In genomic region chr13:106867249-106867648, GRCh38 we compare ENCODE assay signal across 12 cellular contexts.
A peak's percentile ranks its signal among the peaks of the same experiment; 100 is the strongest.
DNase-seq lines count a peak whose midpoint lies in the region; ATAC-seq and TF ChIP-seq lines count a peak whose summit lies in the region.
"Had no signal": no experiment of that assay in that cellular context is flagged by ENCODE, and none has a peak within 500 bp of the region (broad histone marks: within the 10 kb centered on the region; RNA-seq: fewer than 3 reads in every experiment).

No MANE protein-coding gene starts in this region.

- no peaks in the 10 kb centered on the region for H3K4me1 ChIP-seq in IMR-90 (ENCODE audit: control insufficient read depth, insufficient read depth, low read length)
- H3K4me1 ChIP-seq in testis, result no peaks in the 10 kb centered on the region
- peaks cover under 1% of the 10 kb centered on the region; the same call in 1 of the 2 replicates for H3K4me1 ChIP-seq in Caco-2

- no peak overlapping the region for H2BK20ac ChIP-seq in IMR-90 (ENCODE audit: low read depth, low read length)

- H3K36me3 Mint-ChIP-seq in Caco-2 (ENCODE audit: insufficient read depth, unreplicated experiment), result no peaks in the 10 kb centered on the region
- H3K36me3 Mint-ChIP-seq: naive thymus-derived CD8-positive, alpha-beta T cell had no signal

- H3K27me3 ChIP-seq in IMR-90 (ENCODE audit: control insufficient read depth, insufficient read depth, low read length) (no peaks in the 10 kb centered on the region; the same call in none of the 2 replicates), testis (no peaks in the 10 kb centered on the region), Caco-2 (replicated peaks; ENCODE audit: control insufficient read depth, insufficient read depth, low read length) (no peaks in the 10 kb centered on the region), WERI-Rb-1 (ENCODE audit: insufficient read depth, low read depth, severe bottlenecking) (peaks cover 3% of the 10 kb centered on the region)
- H3K27me3 ChIP-seq: cardiac muscle cell had no signal

- H3K4ac ChIP-seq in IMR-90 (ENCODE audit: low read depth, low read length), result no peak overlapping the region

- H3K9ac ChIP-seq in IMR-90 (ENCODE audit: low read depth, low read length), result no peak overlapping the region

- no peaks in the 10 kb centered on the region for H3K27me3 Mint-ChIP-seq in Caco-2 (ENCODE audit: insufficient read depth, unreplicated experiment)

- H3K36me3 ChIP-seq in IMR-90 (ENCODE audit: control insufficient read depth, insufficient read depth, low read length) (no peaks in the 10 kb centered on the region), testis (ENCODE audit: low read depth, missing control alignments) (no peaks in the 10 kb centered on the region), Caco-2 (ENCODE audit: control insufficient read depth, insufficient read depth, low read length) (no peaks in the 10 kb centered on the region), WERI-Rb-1 (no peaks in the 10 kb centered on the region)
- H3K36me3 ChIP-seq: cardiac muscle cell, HAP-1 had no signal

- no peak overlapping the region for H3K23ac ChIP-seq in IMR-90 (ENCODE audit: low read depth, low read length)

- in situ Hi-C loops in IMR-90 (cut with MboI; ENCODE audit: low sequenced_read_pairs), result no loop called here

- H3K27ac ChIP-seq in IMR-90 (ENCODE audit: insufficient read depth, low read length) (no peak overlapping the region), testis (no peak overlapping the region), WERI-Rb-1 (no peak overlapping the region)
- H3K27ac ChIP-seq: cardiac muscle cell had no signal

- BruUV-seq in IMR-90 (replicated peaks; lab: Mats Ljungman, UMichigan) (no TSS peak), Caco-2 (replicated peaks; lab: Mats Ljungman, UMichigan) (no TSS peak)

- H4K20me1 ChIP-seq in IMR-90 (ENCODE audit: insufficient read depth, low read length), result no peaks in the 10 kb centered on the region

- DNase-seq in IMR-90 (no peak), dermis blood vessel endothelial cell (peak; percentile 3), midbrain (lab: John Stamatoyannopoulos, UW) (peak; percentile 3), testis (peak; percentile 25), Caco-2 (no peak), WERI-Rb-1 (no peak)
- DNase-seq: head of caudate nucleus; naive thymus-derived CD8-positive, alpha-beta T cell; NCI-H524 had no signal

- CTCF ChIA-PET in IMR-90 (lab: Yijun Ruan, JAX), result no interaction called here
- CTCF ChIA-PET in Caco-2 (lab: Charles Lee), result no interaction called here

- H3K9me3 ChIP-seq in IMR-90 (ENCODE audit: control insufficient read depth, insufficient read depth, low read length) (no peaks in the 10 kb centered on the region), testis (no peaks in the 10 kb centered on the region), Caco-2 (no peaks in the 10 kb centered on the region), WERI-Rb-1 (ENCODE audit: severe bottlenecking) (no peaks in the 10 kb centered on the region)
- H3K9me3 ChIP-seq: HAP-1 had no signal

- H2BK120ac ChIP-seq in IMR-90 (ENCODE audit: low read depth, low read length), result no peak overlapping the region

- 27% methylated on average over 4 of the region's 13 CpGs; no CpG with 5 or more reads in 1 of the 2 experiments for WGBS in IMR-90 (ENCODE audit: extremely low coverage in 2 of 2, insufficient read length in 1 of 2), 2 experiments
- WGBS in testis, 2 donors, result 3 to 7% methylated on average over 13 of the region's 13 CpGs

- no peak for TF ChIP-seq RAD21 in IMR-90 (IDR thresholded peaks at IDR 0.05; ENCODE audit: low read length)

- no peaks in the 10 kb centered on the region for H3K9me3 Mint-ChIP-seq in Caco-2 (ENCODE audit: unreplicated experiment)

- no peak overlapping the region for H2AK9ac ChIP-seq in IMR-90 (replicated peaks; ENCODE audit: low read depth, low read length, poor library complexity)

- no peak overlapping the region for H3K18ac ChIP-seq in IMR-90 (ENCODE audit: low read depth, low read length)

- H3K4me3 ChIP-seq in IMR-90 (ENCODE audit: insufficient read depth, low read depth, low read length) (peak overlapping the region; percentile 46; the same call in 1 of the 2 replicates), testis (no peak overlapping the region), Caco-2 (ENCODE audit: low read depth, low read length) (no peak overlapping the region), WERI-Rb-1 (ENCODE audit: low read depth, low read length) (no peak overlapping the region)
- H3K4me3 ChIP-seq: cardiac muscle cell, HAP-1 had no signal

- H3K4me2 ChIP-seq in IMR-90 (ENCODE audit: low read depth, low read length), result peak overlapping the region; percentile 76

- no peak overlapping the region for H3K56ac ChIP-seq in IMR-90 (ENCODE audit: extremely low read depth, insufficient read depth, low read length)

- ATAC-seq in IMR-90 (ENCODE audit: low read depth) (no peak), GM18520 (IDR thresholded peaks at IDR 0.05; ENCODE audit: unreplicated experiment) (no peak)
- ATAC-seq: naive thymus-derived CD8-positive, alpha-beta T cell had no signal

- TF ChIP-seq CTCF in IMR-90 (conservative IDR thresholded peaks at IDR 0.05; ENCODE audit: low read depth, low read length) (no peak), testis (IDR thresholded peaks at IDR 0.05) (no peak), Caco-2 (IDR thresholded peaks at IDR 0.05; ENCODE audit: insufficient read depth in 1 of 2, low read depth in 1 of 2, low read length in 1 of 2, severe bottlenecking in 1 of 2, unreplicated experiment in 1 of 2) (no peak), WERI-Rb-1 (IDR thresholded peaks at IDR 0.05; ENCODE audit: low read depth, low read length) (no peak)

- dilution Hi-C loops in IMR-90 (cut with HindIII; ENCODE audit: low sequenced_read_pairs, unreplicated experiment), result no loop called here

- no peak overlapping the region for H2BK15ac ChIP-seq in IMR-90 (ENCODE audit: low read depth, low read length)

- no peak overlapping the region for H4K91ac ChIP-seq in IMR-90 (ENCODE audit: insufficient read depth, low read depth, low read length)

- intact Hi-C loops in IMR-90 (cut with micrococcal nuclease) (no loop called here), testis (cut with DNase I; ENCODE audit: low total_unique reads) (no loop called here), Caco-2 (cut with micrococcal nuclease; ENCODE audit: unreplicated experiment) (no loop called here)

- H4K5ac ChIP-seq in IMR-90 (ENCODE audit: low read depth, low read length), result no peak overlapping the region

- POLR2A ChIA-PET in IMR-90 (lab: Charles Lee; ENCODE audit: unreplicated experiment) (no interaction called here), Caco-2 (lab: Charles Lee) (no interaction called here)

- peaks cover 7% of the 10 kb centered on the region for H3K4me1 Mint-ChIP-seq in Caco-2 (ENCODE audit: low read depth, unreplicated experiment)

- no peak overlapping the region for H2AK5ac ChIP-seq in IMR-90 (ENCODE audit: low read depth, low read length)

- H3K79me1 ChIP-seq in IMR-90 (ENCODE audit: low read depth in 1 of 2, low read length in 2 of 2), result no peaks in the 10 kb centered on the region

- no peaks in the 10 kb centered on the region for H3K9me1 ChIP-seq in IMR-90 (ENCODE audit: insufficient read depth, low read length)

- TF ChIP-seq POLR2A in IMR-90 (IDR thresholded peaks at IDR 0.05; ENCODE audit: low read depth, low read length) (no peak), testis (IDR thresholded peaks at IDR 0.05) (no peak)

- no peak overlapping the region for H4K8ac ChIP-seq in IMR-90 (ENCODE audit: low read depth in 2 of 2, low read length in 2 of 2)

- H3K4me3 Mint-ChIP-seq in Caco-2 (ENCODE audit: unreplicated experiment), result no peak overlapping the region
- H3K4me3 Mint-ChIP-seq: naive thymus-derived CD8-positive, alpha-beta T cell had no signal

- H2AFZ ChIP-seq in IMR-90 (replicated peaks; ENCODE audit: low read length, poor library complexity), result peak overlapping the region; percentile 61

- H2BK5ac ChIP-seq in IMR-90 (ENCODE audit: low read depth, low read length, poor library complexity, severe bottlenecking), result no peak overlapping the region

- H3K27ac Mint-ChIP-seq in Caco-2 (ENCODE audit: unreplicated experiment), result no peak overlapping the region
- H3K27ac Mint-ChIP-seq: naive thymus-derived CD8-positive, alpha-beta T cell had no signal

- no peak overlapping the region for H3K14ac ChIP-seq in IMR-90 (replicated peaks; ENCODE audit: low read depth, low read length)

TF ChIP-seq in IMR-90, 13 proteins besides CTCF, POLR2A, EP300 and RAD21:
- TF ChIP-seq BHLHE40 (IDR thresholded peaks at IDR 0.05; ENCODE audit: low read depth, low read length) (no peak), NFE2L2 (IDR thresholded peaks at IDR 0.05; ENCODE audit: low read depth, low read length) (no peak), SMC3 (IDR thresholded peaks at IDR 0.05; ENCODE audit: low read depth, low read length) (no peak), MAZ (IDR thresholded peaks at IDR 0.05; ENCODE audit: borderline replicate concordance, low read depth, low read length) (no peak), MXI1 (IDR thresholded peaks at IDR 0.05; ENCODE audit: borderline replicate concordance, low read depth, low read length) (no peak), CEBPB (IDR thresholded peaks at IDR 0.05; ENCODE audit: low read depth, low read length) (no peak), CHD1 (IDR thresholded peaks at IDR 0.05; ENCODE audit: low read depth, low read length) (no peak), RCOR1 (IDR thresholded peaks at IDR 0.05; ENCODE audit: insufficient replicate concordance, low read length) (no peak), USF2 (IDR thresholded peaks at IDR 0.05; ENCODE audit: low read depth, low read length) (no peak), ELK1 (IDR thresholded peaks at IDR 0.05; ENCODE audit: borderline replicate concordance, low read depth, low read length) (no peak), FOS (IDR thresholded peaks at IDR 0.05; ENCODE audit: low read depth, low read length) (no peak), MAFK (IDR thresholded peaks at IDR 0.05; ENCODE audit: low read depth, low read length) (no peak), RFX5 (IDR thresholded peaks at IDR 0.05; ENCODE audit: low read depth, low read length) (no peak)
TF ChIP-seq in IMR-90: peak in this region for 0.

Comparison
In these comparisons a context has a peak if more than half of its experiments do, and no peak if none do; other contexts are left out.
1. DNase-seq: peak in dermis blood vessel endothelial cell (single experiment), midbrain (single experiment) and testis (single experiment); none in IMR-90 (single experiment), Caco-2 (0 of 2) and WERI-Rb-1 (single experiment).